8 cellular contexts compared by ENCODE assay signal in the genomic region with DNA sequence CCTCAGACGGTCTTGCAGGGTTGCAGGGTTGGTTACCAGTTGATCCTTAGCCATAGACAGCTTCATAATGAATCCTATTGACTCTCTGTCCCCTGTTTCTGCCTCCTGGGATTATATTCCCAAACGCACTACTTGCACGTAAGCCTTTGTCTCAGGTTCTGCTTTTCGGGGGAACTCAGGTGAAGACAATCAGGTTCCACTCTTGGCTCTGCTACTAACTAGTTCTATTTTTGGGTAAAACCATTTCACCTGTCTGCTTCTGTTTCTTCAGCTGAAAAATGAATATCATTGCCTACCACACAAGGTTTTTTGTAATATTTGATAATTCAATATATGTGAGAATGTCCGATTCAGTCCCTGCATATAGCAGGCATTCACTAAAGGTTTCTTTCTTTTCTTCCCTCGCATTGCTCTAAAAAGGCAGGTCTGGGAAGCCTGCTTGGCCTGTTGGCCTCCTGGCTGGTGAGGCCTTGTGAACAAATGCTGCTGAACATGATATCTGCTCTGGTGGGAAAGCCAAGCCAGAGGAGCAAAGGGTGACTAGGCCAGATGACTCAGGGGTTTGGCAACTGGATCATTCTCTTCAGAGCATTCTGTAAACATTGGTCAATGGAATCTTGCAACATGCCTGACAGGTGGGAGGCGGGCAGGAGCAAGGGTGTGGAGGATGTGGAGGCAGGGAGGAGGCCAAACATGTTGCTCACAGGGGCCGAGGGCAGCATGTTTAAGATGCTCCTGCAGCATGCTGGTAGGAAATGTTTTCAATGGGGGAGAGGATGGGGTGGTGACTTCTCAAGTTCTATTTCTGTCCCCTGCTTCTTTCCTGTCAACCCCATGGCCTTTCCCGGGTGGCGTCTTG. TPM values are rescaled to one million over a fixed set of nuclear protein-coding genes. Genes with fewer than 3 reads are reported as not detected.
DNase-seq lines count a peak whose midpoint lies in the region; ATAC-seq and TF ChIP-seq lines count a peak whose summit lies in the region.

No MANE protein-coding gene starts in this region.

- intact Hi-C loops in sciatic nerve (cut with DNase I) = no loop called here

- H3K9me3 Mint-ChIP-seq in activated naive CD8-positive, alpha-beta T cell treated with anti-CD3 and anti-CD28 coated beads, Interleukin-2, amount 50 U/mL, for 24 hours = no peaks in the 10 kb centered on the region

- peaks cover 12% of the 10 kb centered on the region for H3K4me1 Mint-ChIP-seq in activated naive CD8-positive, alpha-beta T cell treated with anti-CD3 and anti-CD28 coated beads, Interleukin-2, amount 50 U/mL, for 24 hours

- peaks cover 0 to 22% (median 0%) of the 10 kb centered on the region in 4 donors for H3K4me1 ChIP-seq in Peyer's patch

- H3K36me3 Mint-ChIP-seq in activated naive CD8-positive, alpha-beta T cell treated with anti-CD3 and anti-CD28 coated beads, Interleukin-2, amount 50 U/mL, for 24 hours (ENCODE audit: low read depth) = no peaks in the 10 kb centered on the region

- no peak overlapping the region for H3K4me3 Mint-ChIP-seq in activated naive CD8-positive, alpha-beta T cell treated with anti-CD3 and anti-CD28 coated beads, Interleukin-2, amount 50 U/mL, for 24 hours

- peak overlapping the region in 3 of 4 donors; percentile 2 to 60 (median 50) for H3K27ac ChIP-seq in Peyer's patch

- H3K9me3 ChIP-seq in Peyer's patch = no peaks in the 10 kb centered on the region

- TF ChIP-seq CTCF in Peyer's patch (IDR thresholded peaks at IDR 0.05) = no peak
- no peak for TF ChIP-seq CTCF in fibroblast of the aortic adventitia (IDR thresholded peaks at IDR 0.05; ENCODE audit: insufficient read depth, low read length)

- ATAC-seq in sciatic nerve (peak; percentile 92), HG03025 (IDR thresholded peaks at IDR 0.05; ENCODE audit: low FRiP score, unreplicated experiment) (no peak), HG03439 (IDR thresholded peaks at IDR 0.05; ENCODE audit: unreplicated experiment) (no peak)
- ATAC-seq in activated naive CD8-positive, alpha-beta T cell treated with anti-CD3 and anti-CD28 coated beads, Interleukin-2, amount 50 U/mL, for 24 hours = no peak

- no peak for TF ChIP-seq POLR2A in Peyer's patch (IDR thresholded peaks at IDR 0.05)

- DNase-seq in GOT3 (lab: John Stamatoyannopoulos, UW) (peak; percentile 61), Peyer's patch (peak in 2 of 3 donors; percentile 81 to 90), fibroblast of the aortic adventitia (ENCODE audit: low read depth) (peak; percentile 99), sciatic nerve (ENCODE audit: low spot score) (peak; percentile 76)
- no peak for DNase-seq in activated naive CD8-positive, alpha-beta T cell treated with anti-CD3 and anti-CD28 coated beads, Interleukin-2, amount 50 U/mL, for 24 hours
- no peak for DNase-seq in activated naive CD4-positive, alpha-beta T cell treated with anti-CD3 and anti-CD28 coated beads, Interleukin-2, amount 50 U/mL, for 16 hours

- H3K4me3 ChIP-seq in Peyer's patch (no peak overlapping the region), fibroblast of the aortic adventitia (ENCODE audit: low read depth, low read length) (no peak overlapping the region)

- H3K27ac Mint-ChIP-seq in activated naive CD8-positive, alpha-beta T cell treated with anti-CD3 and anti-CD28 coated beads, Interleukin-2, amount 50 U/mL, for 24 hours = no peak overlapping the region

- peaks cover 3% of the 10 kb centered on the region for H3K27me3 Mint-ChIP-seq in activated naive CD8-positive, alpha-beta T cell treated with anti-CD3 and anti-CD28 coated beads, Interleukin-2, amount 50 U/mL, for 24 hours

- H3K27me3 ChIP-seq in Peyer's patch = no peaks in the 10 kb centered on the region

- no peaks in the 10 kb centered on the region for H3K36me3 ChIP-seq in Peyer's patch

RNA-seq across cellular contexts. Expression of a gene that starts 23.8 kb away (rescaled TPM):
- total RNA-seq in Peyer's patch (10 to 100 TPM in 1 of 4 donors, 1 to 10 TPM in 3; 6.3 to 10.7 (median 8.2) TPM), fibroblast of the aortic adventitia (ENCODE audit: low replicate concordance) (12.3 and 14.7 TPM in 2 replicates), sciatic nerve (10.9 TPM)

Comparison
In these comparisons a context has a peak if more than half of its experiments do, and no peak if none do; other contexts are left out.
1. DNase-seq: peak in GOT3 (single experiment), Peyer's patch (2 of 3), fibroblast of the aortic adventitia (single experiment) and sciatic nerve (single experiment); none in activated naive CD8-positive, alpha-beta T cell treated with anti-CD3 and anti-CD28 coated beads, Interleukin-2, amount 50 U/mL, for 24 hours (single experiment) and activated naive CD4-positive, alpha-beta T cell treated with anti-CD3 and anti-CD28 coated beads, Interleukin-2, amount 50 U/mL, for 16 hours (single experiment).